In the genomic region with DNA sequence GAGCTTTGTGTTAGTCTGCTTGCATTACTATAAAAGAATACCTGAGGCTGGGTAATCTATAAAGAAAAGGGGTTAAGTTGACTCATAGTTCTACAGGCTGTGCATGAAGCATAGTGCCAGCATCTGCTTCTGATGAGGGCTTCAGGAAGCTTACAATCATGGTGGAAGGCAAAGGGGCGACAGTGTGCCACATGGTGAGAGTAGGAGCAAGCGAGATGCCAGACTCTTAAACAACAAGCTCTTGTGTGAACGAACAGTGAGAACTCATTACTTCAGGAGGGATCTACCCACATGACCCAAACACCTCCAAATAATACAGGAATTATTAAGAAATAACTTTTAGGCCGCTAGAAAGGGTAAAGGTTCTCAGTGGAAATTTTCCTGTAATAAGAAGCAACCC, we compare ENCODE assay signal across 29 cellular contexts. TPM values are rescaled to one million over a fixed set of nuclear protein-coding genes. Genes with fewer than 3 reads are reported as not detected.
A peak's percentile ranks its signal among the peaks of the same experiment; 100 is the strongest.
DNase-seq lines count a peak whose midpoint lies in the region; ATAC-seq and TF ChIP-seq lines count a peak whose summit lies in the region.
"Had no signal": no experiment of that assay in that cellular context is flagged by ENCODE, and none has a peak within 500 bp of the region (broad histone marks: within the 10 kb centered on the region; RNA-seq: fewer than 3 reads in every experiment).

No MANE protein-coding gene starts in this region.

- H3K27me3 Mint-ChIP-seq in Caco-2 (ENCODE audit: insufficient read depth, unreplicated experiment): no peaks in the 10 kb centered on the region
- H3K27me3 Mint-ChIP-seq in glutamatergic neuron (ENCODE audit: unreplicated experiment): no peaks in the 10 kb centered on the region
- peaks cover 13% of the 10 kb centered on the region for H3K27me3 Mint-ChIP-seq in nephron progenitor cell (ENCODE audit: low read depth, poor library complexity)
- H3K27me3 Mint-ChIP-seq in stimulated activated naive B cell treated with anti-CD40 and anti-IgM and Interleukin-4, amounts not matched to agents 10 μg/mL and 1 μg/mL and 100 μg/mL, for 72 hours: peaks cover 21 to 36% of the 10 kb centered on the region in 2 donors

- BruUV-seq in Caco-2 (replicated peaks; lab: Mats Ljungman, UMichigan): no TSS peak

- POLR2A ChIA-PET in Caco-2 (lab: Charles Lee): no interaction called here

- no peaks in the 10 kb centered on the region for H3K79me2 ChIP-seq in MM.1S (ENCODE audit: low read length)

- H3K9me3 Mint-ChIP-seq in Caco-2 (ENCODE audit: unreplicated experiment) (peaks cover 20% of the 10 kb centered on the region), glutamatergic neuron (ENCODE audit: unreplicated experiment) (peaks cover 4% of the 10 kb centered on the region), nephron progenitor cell (peaks cover 9% of the 10 kb centered on the region)
- H3K9me3 Mint-ChIP-seq in stimulated activated naive B cell treated with anti-CD40 and anti-IgM and Interleukin-4, amounts not matched to agents 10 μg/mL and 1 μg/mL and 100 μg/mL, for 72 hours: no peaks in the 10 kb centered on the region
- H3K9me3 Mint-ChIP-seq: activated naive CD4-positive, alpha-beta T cell treated with anti-CD3 and anti-CD28 coated beads, Interleukin-2, amount 50 U/mL, for 72 hours; stimulated activated memory B cell treated with anti-CD40 and anti-IgM and Interleukin-4, amounts not matched to agents 10 μg/mL and 1 μg/mL and 100 μg/mL, for 72 hours; T-cell had no signal

- intact Hi-C loops in Caco-2 (cut with micrococcal nuclease; ENCODE audit: unreplicated experiment): loop anchor here (1.0 kb wide), 7 partner anchors 19 to 577 kb away; a partner anchor contains a TSS

- H3K4me3 Mint-ChIP-seq in Caco-2 (ENCODE audit: unreplicated experiment) (peak overlapping the region; percentile 57), glutamatergic neuron (ENCODE audit: unreplicated experiment) (peak overlapping the region; percentile 92), nephron progenitor cell (peak overlapping the region; percentile 87)
- no peak overlapping the region for H3K4me3 Mint-ChIP-seq in stimulated activated naive B cell treated with anti-CD40 and anti-IgM and Interleukin-4, amounts not matched to agents 10 μg/mL and 1 μg/mL and 100 μg/mL, for 72 hours
- H3K4me3 Mint-ChIP-seq: stimulated activated memory B cell treated with anti-CD40 and anti-IgM and Interleukin-4, amounts not matched to agents 10 μg/mL and 1 μg/mL and 100 μg/mL, for 72 hours had no signal

- peaks cover 3% of the 10 kb centered on the region; the same call in 1 of the 2 replicates for H3F3A ChIP-seq in MM.1S (ENCODE audit: insufficient read depth, low read length)

- H3K36me3 Mint-ChIP-seq in Caco-2 (ENCODE audit: insufficient read depth, unreplicated experiment) (peaks cover 2% of the 10 kb centered on the region), glutamatergic neuron (ENCODE audit: unreplicated experiment) (no peaks in the 10 kb centered on the region), nephron progenitor cell (ENCODE audit: low read depth) (no peaks in the 10 kb centered on the region)
- no peaks in the 10 kb centered on the region for H3K36me3 Mint-ChIP-seq in stimulated activated naive B cell treated with anti-CD40 and anti-IgM and Interleukin-4, amounts not matched to agents 10 μg/mL and 1 μg/mL and 100 μg/mL, for 72 hours
- H3K36me3 Mint-ChIP-seq: activated naive CD4-positive, alpha-beta T cell treated with anti-CD3 and anti-CD28 coated beads, Interleukin-2, amount 50 U/mL, for 72 hours; stimulated activated memory B cell treated with anti-CD40 and anti-IgM and Interleukin-4, amounts not matched to agents 10 μg/mL and 1 μg/mL and 100 μg/mL, for 72 hours had no signal

- H3K4me3 ChIP-seq in Caco-2 (ENCODE audit: low read depth, low read length) (no peak overlapping the region), MM.1S (ENCODE audit: low read length) (peak overlapping the region; percentile 58; the same call in 1 of the 2 replicates)
- H3K4me3 ChIP-seq: gastrocnemius medialis, lower lobe of right lung, right lobe of liver had no signal

- H3K4me1 ChIP-seq in Caco-2 (peaks cover 25% of the 10 kb centered on the region), MM.1S (ENCODE audit: low read length) (no peaks in the 10 kb centered on the region)
- H3K4me1 ChIP-seq: gastrocnemius medialis, right lobe of liver had no signal

- H3K4me1 Mint-ChIP-seq in Caco-2 (ENCODE audit: low read depth, unreplicated experiment): peaks cover 30% of the 10 kb centered on the region
- H3K4me1 Mint-ChIP-seq in glutamatergic neuron (ENCODE audit: low read depth, unreplicated experiment): peaks cover 9% of the 10 kb centered on the region
- H3K4me1 Mint-ChIP-seq in nephron progenitor cell: peaks cover 40% of the 10 kb centered on the region
- H3K4me1 Mint-ChIP-seq in stimulated activated naive B cell treated with anti-CD40 and anti-IgM and Interleukin-4, amounts not matched to agents 10 μg/mL and 1 μg/mL and 100 μg/mL, for 72 hours: peaks cover 12 to 19% of the 10 kb centered on the region in 2 donors

- TF ChIP-seq CTCF in Caco-2 (IDR thresholded peaks at IDR 0.05; ENCODE audit: insufficient read depth in 1 of 2, low read depth in 1 of 2, low read length in 1 of 2, severe bottlenecking in 1 of 2, unreplicated experiment in 1 of 2): no peak
- TF ChIP-seq CTCF in MM.1S (IDR thresholded peaks at IDR 0.05; ENCODE audit: low read length): no peak
- no peak for TF ChIP-seq CTCF in glutamatergic neuron (IDR thresholded peaks at IDR 0.05; ENCODE audit: partially characterized antibody, unreplicated experiment)
- no peak for TF ChIP-seq CTCF in nephron progenitor cell (IDR thresholded peaks at IDR 0.05)

- no peaks in the 10 kb centered on the region for H3K9me2 ChIP-seq in MM.1S (replicated peaks; ENCODE audit: insufficient read depth, low read length)

- H3K9me3 ChIP-seq in Caco-2: no peaks in the 10 kb centered on the region
- H3K9me3 ChIP-seq in MM.1S (replicated peaks; ENCODE audit: insufficient read depth, low read length): no peaks in the 10 kb centered on the region
- H3K9me3 ChIP-seq: gastrocnemius medialis, lower lobe of right lung, right lobe of liver had no signal

- H3K9ac ChIP-seq in MM.1S (ENCODE audit: low read length): no peak overlapping the region

- no peaks in the 10 kb centered on the region for H4K20me1 ChIP-seq in MM.1S (ENCODE audit: insufficient read depth, low read length)

- H3K4me2 ChIP-seq in MM.1S (ENCODE audit: low read depth, low read length): peak overlapping the region; percentile 76; the same call in 1 of the 2 replicates

- no peaks in the 10 kb centered on the region for H3K27me3 ChIP-seq in Caco-2 (replicated peaks; ENCODE audit: control insufficient read depth, insufficient read depth, low read length)
- H3K27me3 ChIP-seq in MM.1S (replicated peaks; ENCODE audit: insufficient read depth, low read length): no peaks in the 10 kb centered on the region
- H3K27me3 ChIP-seq: right lobe of liver had no signal

- ATAC-seq in stimulated activated naive B cell treated with anti-CD40 and anti-IgM and Interleukin-4, amounts not matched to agents 10 μg/mL and 1 μg/mL and 100 μg/mL, for 72 hours (replicated peaks): no peak
- no peak for ATAC-seq in GM21786 (IDR thresholded peaks at IDR 0.05; ENCODE audit: unreplicated experiment)
- ATAC-seq: activated CD8-positive, alpha-beta T cell treated with anti-CD3 and anti-CD28 coated beads for 36 hours had no signal

- H2AFZ ChIP-seq in MM.1S (ENCODE audit: low read length): peak overlapping the region; percentile 83

- H3K27ac ChIP-seq in MM.1S (ENCODE audit: low read length): no peak overlapping the region
- H3K27ac ChIP-seq: gastrocnemius medialis, lower lobe of right lung, right lobe of liver, RWPE1 had no signal

- H3K27ac Mint-ChIP-seq in Caco-2 (ENCODE audit: unreplicated experiment): no peak overlapping the region
- no peak overlapping the region for H3K27ac Mint-ChIP-seq in glutamatergic neuron (ENCODE audit: unreplicated experiment)
- H3K27ac Mint-ChIP-seq in nephron progenitor cell: no peak overlapping the region
- H3K27ac Mint-ChIP-seq in stimulated activated naive B cell treated with anti-CD40 and anti-IgM and Interleukin-4, amounts not matched to agents 10 μg/mL and 1 μg/mL and 100 μg/mL, for 72 hours: no peak overlapping the region
- H3K27ac Mint-ChIP-seq: T-cell had no signal

- DNase-seq in Caco-2: no peak
- DNase-seq in MM.1S: no peak
- DNase-seq in glutamatergic neuron: no peak
- no peak for DNase-seq in nephron progenitor cell
- DNase-seq in stimulated activated CD4-positive, alpha-beta T cell treated with anti-CD3 and anti-CD28 coated beads, Interleukin-15, amount 100 ng/mL, for 24 hours: no peak
- DNase-seq in stimulated activated naive B cell treated with anti-CD40 and anti-IgM and Interleukin-4, amounts not matched to agents 10 μg/mL and 1 μg/mL and 100 μg/mL, for 72 hours: no peak
- DNase-seq in islet precursor cell: no peak
- DNase-seq: activated CD4-positive, alpha-beta T cell treated with anti-CD3 and anti-CD28 coated beads for 1 hour; activated CD8-positive, alpha-beta T cell treated with anti-CD3 and anti-CD28 coated beads for 36 hours; AML-193; CD8-positive, alpha-beta memory T cell; DMS153; gastrocnemius medialis; HCEC 1CT; KG1; lower lobe of right lung; NCI-H1436; NCI-H446; NCI-H82; right lobe of liver; stimulated activated CD4-positive, alpha-beta T cell treated with anti-CD3 and anti-CD28 coated beads, Interleukin-12 subunit alpha, Interleukin-12 subunit beta, amount 100 ng/mL, for 4 hours; stimulated activated CD4-positive, alpha-beta T cell treated with anti-CD3 and anti-CD28 coated beads, Interleukin-4, amount 100 ng/mL, for 4 hours; T-cell had no signal

- no peaks in the 10 kb centered on the region for H3K36me3 ChIP-seq in Caco-2 (ENCODE audit: control insufficient read depth, insufficient read depth, low read length)
- no peaks in the 10 kb centered on the region for H3K36me3 ChIP-seq in MM.1S (replicated peaks; ENCODE audit: insufficient read depth, low read length)
- H3K36me3 ChIP-seq: gastrocnemius medialis, lower lobe of right lung, right lobe of liver had no signal

- CTCF ChIA-PET in Caco-2 (lab: Charles Lee): interaction anchor here (0.8 to 1.2 kb wide), 3 partner anchors 24 to 169 kb away, joined by 3 read pairs; no protein-coding TSS in a partner anchor

RNA-seq across cellular contexts. Expression of a gene that starts 28.1 kb away (rescaled TPM):
- total RNA-seq in Caco-2 (2022) (not detected in 2 replicates), glutamatergic neuron (ENCODE audit: unreplicated experiment) (not detected)
- total RNA-seq: activated CD8-positive, alpha-beta T cell treated with anti-CD3 and anti-CD28 coated beads for 36 hours; activated naive CD4-positive, alpha-beta T cell treated with anti-CD3 and anti-CD28 coated beads, Interleukin-2, amount 50 U/mL, for 72 hours; CD8-positive, alpha-beta memory T cell; gastrocnemius medialis; lower lobe of right lung; right lobe of liver; SK-MEL-5; T-cell; temporal lobe had no signal

RNA-seq across cellular contexts. Expression of a gene that starts 57.9 kb away (rescaled TPM):
- total RNA-seq in Caco-2 (2022) (0.41 TPM in 1 of 2 replicates, not detected in the other), glutamatergic neuron (ENCODE audit: unreplicated experiment) (0.34 TPM)
- total RNA-seq: activated CD8-positive, alpha-beta T cell treated with anti-CD3 and anti-CD28 coated beads for 36 hours; activated naive CD4-positive, alpha-beta T cell treated with anti-CD3 and anti-CD28 coated beads, Interleukin-2, amount 50 U/mL, for 72 hours; CD8-positive, alpha-beta memory T cell; gastrocnemius medialis; right lobe of liver; SK-MEL-5; T-cell; temporal lobe had no signal

Comparison
In these comparisons a context has a peak if more than half of its experiments do, and no peak if none do; other contexts are left out.
1. H3K4me3 Mint-ChIP-seq: peak in Caco-2 (single experiment), glutamatergic neuron (single experiment) and nephron progenitor cell (single experiment); none in stimulated activated naive B cell treated with anti-CD40 and anti-IgM and Interleukin-4, amounts not matched to agents 10 μg/mL and 1 μg/mL and 100 μg/mL, for 72 hours (0 of 2).